ENCODE assay signal across 10 cellular contexts in the genomic region with DNA sequence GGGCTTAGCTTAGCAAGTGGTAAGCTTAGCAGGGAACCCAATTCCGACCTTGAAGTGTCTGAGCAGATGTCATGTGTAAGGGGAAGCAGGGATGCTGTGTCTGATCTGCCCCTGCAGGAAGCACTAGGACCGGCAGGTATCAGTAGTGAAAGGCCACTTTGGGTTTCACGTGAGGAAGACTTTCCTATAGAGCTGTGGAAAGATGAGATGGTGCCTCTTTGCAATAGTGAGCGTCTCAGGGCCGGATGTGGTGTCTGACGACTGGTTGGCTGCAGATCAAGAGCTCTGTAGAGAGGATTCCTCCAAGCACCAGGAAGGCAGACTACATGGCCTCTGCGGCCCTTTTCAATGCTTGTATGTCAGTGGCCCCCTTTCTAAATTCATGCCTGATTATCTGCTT.
A peak's percentile ranks its signal among the peaks of the same experiment; 100 is the strongest.
DNase-seq lines count a peak whose midpoint lies in the region; ATAC-seq and TF ChIP-seq lines count a peak whose summit lies in the region.
"Had no signal": no experiment of that assay in that cellular context is flagged by ENCODE, and none has a peak within 500 bp of the region (broad histone marks: within the 10 kb centered on the region; RNA-seq: fewer than 3 reads in every experiment).

No MANE protein-coding gene starts in this region.

- TF ChIP-seq POLR2A in adrenal gland (IDR thresholded peaks at IDR 0.05), result no peak

- H3K27me3 Mint-ChIP-seq in GM23338 (ENCODE audit: insufficient read depth, low read depth, poor library complexity), result no peaks in the 10 kb centered on the region
- peaks cover 9% of the 10 kb centered on the region for H3K27me3 Mint-ChIP-seq in neural progenitor cell (ENCODE audit: insufficient read depth, low read depth)

- H3F3A ChIP-seq in GM23338 (replicated peaks; ENCODE audit: low read depth) (no peaks in the 10 kb centered on the region), neural progenitor cell (ENCODE audit: low read depth) (no peaks in the 10 kb centered on the region)

- H3K4me2 ChIP-seq in GM23338 (no peak overlapping the region), neural progenitor cell (no peak overlapping the region)

- H3K9ac ChIP-seq in neural progenitor cell, result no peak overlapping the region

- peak; percentile 52; the same call in 2 of the 3 replicates for ATAC-seq in GM23338

- H3K27me3 ChIP-seq in GM23338 (ENCODE audit: insufficient read depth) (no peaks in the 10 kb centered on the region), neural progenitor cell (no peaks in the 10 kb centered on the region), adrenal gland (no peaks in the 10 kb centered on the region)

- TF ChIP-seq CTCF in GM23338 (conservative IDR thresholded peaks at IDR 0.05; ENCODE audit: low read depth in 2 of 2) (no peak; a peak in 1 of 4 replicates), neural progenitor cell (IDR thresholded peaks at IDR 0.05) (no peak), adrenal gland (IDR thresholded peaks at IDR 0.05) (no peak)

- intact Hi-C loops in adrenal gland (cut with DNase I), result no loop called here

- 85 to 90% (median 87%) methylated on average over 7 of the region's 7 CpGs for WGBS in adrenal gland, 4 donors

- H3K27ac ChIP-seq in GM23338 (ENCODE audit: low read depth), result no peak overlapping the region
- no peak overlapping the region for H3K27ac ChIP-seq in neural progenitor cell
- H3K27ac ChIP-seq in adrenal gland, result no peak overlapping the region
- H3K27ac ChIP-seq: cardiac muscle cell had no signal

- H3K27ac Mint-ChIP-seq in GM23338 (no peak overlapping the region), neural progenitor cell (peak overlapping the region; percentile 0)

- H2AFZ ChIP-seq in GM23338 (no peak overlapping the region), neural progenitor cell (replicated peaks) (no peak overlapping the region)

- no peak overlapping the region for H3K4me3 Mint-ChIP-seq in GM23338
- no peak overlapping the region for H3K4me3 Mint-ChIP-seq in neural progenitor cell

- H3K36me3 ChIP-seq in GM23338 (ENCODE audit: insufficient read depth), result no peaks in the 10 kb centered on the region
- no peaks in the 10 kb centered on the region for H3K36me3 ChIP-seq in neural progenitor cell
- no peaks in the 10 kb centered on the region for H3K36me3 ChIP-seq in adrenal gland (replicated peaks in 1 of 2)
- H3K36me3 ChIP-seq: cardiac muscle cell had no signal

- H3K9me3 ChIP-seq in neural progenitor cell (ENCODE audit: low read depth) (no peaks in the 10 kb centered on the region), adrenal gland (replicated peaks in 1 of 3) (no peaks in the 10 kb centered on the region)

- no peak overlapping the region for H3K4me3 ChIP-seq in GM23338
- no peak overlapping the region for H3K4me3 ChIP-seq in neural progenitor cell
- no peak overlapping the region for H3K4me3 ChIP-seq in adrenal gland
- H3K4me3 ChIP-seq: cardiac muscle cell had no signal

- no peaks in the 10 kb centered on the region for H4K20me1 ChIP-seq in GM23338 (replicated peaks; ENCODE audit: insufficient read depth)
- no peaks in the 10 kb centered on the region for H4K20me1 ChIP-seq in neural progenitor cell (ENCODE audit: low read depth)

- no peaks in the 10 kb centered on the region for H3K4me1 Mint-ChIP-seq in GM23338
- peaks cover 15% of the 10 kb centered on the region for H3K4me1 Mint-ChIP-seq in neural progenitor cell

- H3K9me3 Mint-ChIP-seq in GM23338, result peaks cover 4% of the 10 kb centered on the region; the same call in 1 of the 3 replicates
- H3K9me3 Mint-ChIP-seq in neural progenitor cell, result peaks cover 9% of the 10 kb centered on the region

- peaks cover 12% of the 10 kb centered on the region for H3K36me3 Mint-ChIP-seq in GM23338 (ENCODE audit: low read depth)
- H3K36me3 Mint-ChIP-seq in neural progenitor cell, result peaks cover 17% of the 10 kb centered on the region

- peak; percentile 37 for DNase-seq in GM23338 (ENCODE audit: low spot score)
- peak; percentile 49 to 79 for DNase-seq in NCI-H524 (lab: John Stamatoyannopoulos, UW)
- peak; percentile 20 for DNase-seq in activated T-cell treated with anti-CD3 and anti-CD28 coated beads, Interleukin-2, amount 50 U/mL, for 1 hour
- no peak for DNase-seq in neural progenitor cell (ENCODE audit: low spot score)
- no peak for DNase-seq in adrenal gland
- DNase-seq in activated gamma-delta T cell (lab: John Stamatoyannopoulos, UW), result no peak
- no peak for DNase-seq in G401 (ENCODE audit: low spot score)
- DNase-seq: NCI-H2227 treated with DMSO at 0.1 percent for 48 hours, Right ventricle myocardium superior had no signal

- in situ Hi-C loops in G401 (cut with HindIII; ENCODE audit: low sequenced_read_pairs), result no loop called here

- no peaks in the 10 kb centered on the region for H3K4me1 ChIP-seq in GM23338 (ENCODE audit: insufficient read depth)
- no peaks in the 10 kb centered on the region for H3K4me1 ChIP-seq in neural progenitor cell
- no peaks in the 10 kb centered on the region for H3K4me1 ChIP-seq in adrenal gland (replicated peaks in 1 of 2)

- no peaks in the 10 kb centered on the region for H3K9me2 ChIP-seq in GM23338 (ENCODE audit: insufficient read depth)

- H3K79me2 ChIP-seq in GM23338 (replicated peaks; ENCODE audit: insufficient read depth) (no peaks in the 10 kb centered on the region), neural progenitor cell (ENCODE audit: low read depth) (no peaks in the 10 kb centered on the region)

TF ChIP-seq in GM23338, 12 proteins besides CTCF, POLR2A, EP300 and RAD21 (continues in another document):
- no peak for TF ChIP-seq STAT1 (IDR thresholded peaks at IDR 0.05; ENCODE audit: unreplicated experiment)
- TF ChIP-seq JUNB (IDR thresholded peaks at IDR 0.05; ENCODE audit: unreplicated experiment), result no peak
- no peak for TF ChIP-seq EZH2phosphoT487 (IDR thresholded peaks at IDR 0.05; ENCODE audit: unreplicated experiment)
- TF ChIP-seq, protein P1, sequence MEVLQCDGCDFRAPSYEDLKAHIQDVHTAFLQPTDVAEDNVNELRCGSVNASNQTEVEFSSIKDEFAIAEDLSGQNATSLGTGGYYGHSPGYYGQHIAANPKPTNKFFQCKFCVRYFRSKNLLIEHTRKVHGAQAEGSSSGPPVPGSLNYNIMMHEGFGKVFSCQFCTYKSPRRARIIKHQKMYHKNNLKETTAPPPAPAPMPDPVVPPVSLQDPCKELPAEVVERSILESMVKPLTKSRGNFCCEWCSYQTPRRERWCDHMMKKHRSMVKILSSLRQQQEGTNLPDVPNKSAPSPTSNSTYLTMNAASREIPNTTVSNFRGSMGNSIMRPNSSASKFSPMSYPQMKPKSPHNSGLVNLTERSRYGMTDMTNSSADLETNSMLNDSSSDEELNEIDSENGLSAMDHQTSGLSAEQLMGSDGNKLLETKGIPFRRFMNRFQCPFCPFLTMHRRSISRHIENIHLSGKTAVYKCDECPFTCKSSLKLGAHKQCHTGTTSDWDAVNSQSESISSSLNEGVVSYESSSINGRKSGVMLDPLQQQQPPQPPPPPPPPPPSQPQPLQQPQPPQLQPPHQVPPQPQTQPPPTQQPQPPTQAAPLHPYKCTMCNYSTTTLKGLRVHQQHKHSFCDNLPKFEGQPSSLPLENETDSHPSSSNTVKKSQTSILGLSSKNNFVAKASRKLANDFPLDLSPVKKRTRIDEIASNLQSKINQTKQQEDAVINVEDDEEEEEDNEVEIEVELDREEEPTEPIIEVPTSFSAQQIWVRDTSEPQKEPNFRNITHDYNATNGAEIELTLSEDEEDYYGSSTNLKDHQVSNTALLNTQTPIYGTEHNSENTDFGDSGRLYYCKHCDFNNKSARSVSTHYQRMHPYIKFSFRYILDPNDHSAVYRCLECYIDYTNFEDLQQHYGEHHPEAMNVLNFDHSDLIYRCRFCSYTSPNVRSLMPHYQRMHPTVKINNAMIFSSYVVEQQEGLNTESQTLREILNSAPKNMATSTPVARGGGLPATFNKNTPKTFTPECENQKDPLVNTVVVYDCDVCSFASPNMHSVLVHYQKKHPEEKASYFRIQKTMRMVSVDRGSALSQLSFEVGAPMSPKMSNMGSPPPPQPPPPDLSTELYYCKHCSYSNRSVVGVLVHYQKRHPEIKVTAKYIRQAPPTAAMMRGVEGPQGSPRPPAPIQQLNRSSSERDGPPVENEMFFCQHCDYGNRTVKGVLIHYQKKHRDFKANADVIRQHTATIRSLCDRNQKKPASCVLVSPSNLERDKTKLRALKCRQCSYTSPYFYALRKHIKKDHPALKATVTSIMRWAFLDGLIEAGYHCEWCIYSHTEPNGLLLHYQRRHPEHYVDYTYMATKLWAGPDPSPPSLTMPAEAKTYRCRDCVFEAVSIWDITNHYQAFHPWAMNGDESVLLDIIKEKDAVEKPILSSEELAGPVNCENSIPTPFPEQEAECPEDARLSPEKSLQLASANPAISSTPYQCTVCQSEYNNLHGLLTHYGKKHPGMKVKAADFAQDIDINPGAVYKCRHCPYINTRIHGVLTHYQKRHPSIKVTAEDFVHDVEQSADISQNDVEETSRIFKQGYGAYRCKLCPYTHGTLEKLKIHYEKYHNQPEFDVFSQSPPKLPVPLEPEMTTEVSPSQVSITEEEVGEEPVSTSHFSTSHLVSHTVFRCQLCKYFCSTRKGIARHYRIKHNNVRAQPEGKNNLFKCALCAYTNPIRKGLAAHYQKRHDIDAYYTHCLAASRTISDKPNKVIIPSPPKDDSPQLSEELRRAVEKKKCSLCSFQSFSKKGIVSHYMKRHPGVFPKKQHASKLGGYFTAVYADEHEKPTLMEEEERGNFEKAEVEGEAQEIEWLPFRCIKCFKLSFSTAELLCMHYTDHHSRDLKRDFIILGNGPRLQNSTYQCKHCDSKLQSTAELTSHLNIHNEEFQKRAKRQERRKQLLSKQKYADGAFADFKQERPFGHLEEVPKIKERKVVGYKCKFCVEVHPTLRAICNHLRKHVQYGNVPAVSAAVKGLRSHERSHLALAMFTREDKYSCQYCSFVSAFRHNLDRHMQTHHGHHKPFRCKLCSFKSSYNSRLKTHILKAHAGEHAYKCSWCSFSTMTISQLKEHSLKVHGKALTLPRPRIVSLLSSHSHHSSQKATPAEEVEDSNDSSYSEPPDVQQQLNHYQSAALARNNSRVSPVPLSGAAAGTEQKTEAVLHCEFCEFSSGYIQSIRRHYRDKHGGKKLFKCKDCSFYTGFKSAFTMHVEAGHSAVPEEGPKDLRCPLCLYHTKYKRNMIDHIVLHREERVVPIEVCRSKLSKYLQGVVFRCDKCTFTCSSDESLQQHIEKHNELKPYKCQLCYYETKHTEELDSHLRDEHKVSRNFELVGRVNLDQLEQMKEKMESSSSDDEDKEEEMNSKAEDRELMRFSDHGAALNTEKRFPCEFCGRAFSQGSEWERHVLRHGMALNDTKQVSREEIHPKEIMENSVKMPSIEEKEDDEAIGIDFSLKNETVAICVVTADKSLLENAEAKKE (CRISPR knock-in tag; IDR thresholded peaks at IDR 0.05), result no peak
- no peak for TF ChIP-seq POLR2AphosphoS5 (IDR thresholded peaks at IDR 0.05; ENCODE audit: low read depth)
- TF ChIP-seq EZH2 (IDR thresholded peaks at IDR 0.05; ENCODE audit: low read depth, unreplicated experiment), result no peak
- TF ChIP-seq ZNF331 (CRISPR knock-in tag; IDR thresholded peaks at IDR 0.05; ENCODE audit: low read depth), result no peak
- TF ChIP-seq NANOG (IDR thresholded peaks at IDR 0.05; ENCODE audit: borderline replicate concordance), result no peak
- no peak for TF ChIP-seq ZNF114 (CRISPR knock-in tag; IDR thresholded peaks at IDR 0.05)
- no peak for TF ChIP-seq CREB1 (CRISPR knock-in tag; IDR thresholded peaks at IDR 0.05; ENCODE audit: low read depth)

Comparison
In these comparisons a context has a peak if more than half of its experiments do, and no peak if none do; other contexts are left out.
1. DNase-seq: peak in GM23338 (single experiment), NCI-H524 (2 of 2) and activated T-cell treated with anti-CD3 and anti-CD28 coated beads, Interleukin-2, amount 50 U/mL, for 1 hour (single experiment); none in neural progenitor cell (single experiment), adrenal gland (0 of 7), activated gamma-delta T cell (single experiment) and G401 (single experiment).